In the genomic region with DNA sequence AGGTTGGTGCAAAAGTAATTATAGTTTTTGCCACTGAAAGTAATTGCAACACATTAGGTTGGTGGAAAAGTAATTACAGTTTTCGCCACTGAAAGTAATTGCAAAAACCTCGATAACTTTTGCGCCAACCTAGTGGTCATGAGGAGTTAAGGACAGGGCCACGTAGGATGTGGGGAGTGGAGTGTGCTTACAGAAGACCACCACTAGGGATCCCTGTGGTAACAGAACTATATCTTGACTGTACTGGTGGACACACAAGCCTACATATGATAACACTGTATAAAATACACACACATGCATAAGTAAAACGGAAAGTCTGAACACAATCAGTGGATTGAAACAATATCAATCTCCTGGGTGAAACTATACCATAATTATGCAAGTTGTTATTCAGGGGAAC, we compare ENCODE assay signal across 11 cellular contexts.
A peak's percentile ranks its signal among the peaks of the same experiment; 100 is the strongest.
DNase-seq lines count a peak whose midpoint lies in the region; ATAC-seq, FAIRE-seq and TF ChIP-seq lines count a peak whose summit lies in the region.
"Had no signal": no experiment of that assay in that cellular context is flagged by ENCODE, and none has a peak within 500 bp of the region (broad histone marks: within the 10 kb centered on the region; RNA-seq: fewer than 3 reads in every experiment).

No MANE protein-coding gene starts in this region.

- no TSS peak for BruUV-seq in K562 (replicated peaks; lab: Mats Ljungman, UMichigan)

- FAIRE-seq in K562 (lab: Jason Lieb, UNC): peak; percentile 92
- FAIRE-seq in frontal cortex (lab: Jason Lieb, UNC): no peak

- intact Hi-C loops in activated CD8-positive, alpha-beta T cell treated with anti-CD3 and anti-CD28 coated beads for 36 hours (cut with micrococcal nuclease): no loop called here
- intact Hi-C loops in K562 (cut with micrococcal nuclease): no loop called here
- intact Hi-C loops in CD4-positive, alpha-beta T cell (cut with DNase I, micrococcal nuclease): no loop called here

- H2AFZ ChIP-seq in K562 (ENCODE audit: low read depth, low read length): no peak overlapping the region

- WGBS in K562 (ENCODE audit: insufficient coverage, low coverage, missing lambda C conversion rate): 7% methylated on average over 5 of the region's 5 CpGs

- in situ Hi-C loops in K562 (cut with MboI): no loop called here

- no peaks in the 10 kb centered on the region for H3K9me3 ChIP-seq in K562 (replicated peaks; ENCODE audit: control insufficient read depth, insufficient read depth, low read depth, low read length)
- H3K9me3 ChIP-seq in CD4-positive, alpha-beta T cell (ENCODE audit: control insufficient read depth, low read length): no peaks in the 10 kb centered on the region

- no peak overlapping the region for H3K27ac Mint-ChIP-seq in activated CD8-positive, alpha-beta T cell treated with anti-CD3 and anti-CD28 coated beads for 36 hours
- H3K27ac Mint-ChIP-seq in activated CD8-positive, alpha-beta T cell treated with anti-CD3 and anti-CD28 coated beads, Interleukin-2, amount 10 ng/mL, durations not matched to agents 7 days and 5 days: no peak overlapping the region
- no peak overlapping the region for H3K27ac Mint-ChIP-seq in stimulated activated naive B cell treated with anti-CD40 and anti-IgM and Interleukin-4, amounts not matched to agents 10 μg/mL and 1 μg/mL and 100 μg/mL, for 72 hours
- no peak overlapping the region for H3K27ac Mint-ChIP-seq in CD4-positive, alpha-beta T cell

- no peak overlapping the region for H3K9ac ChIP-seq in K562 (ENCODE audit: insufficient read depth in 1 of 2, low read depth in 2 of 2, low read length in 2 of 2)

- no peak for TF ChIP-seq POLR2A in K562 (conservative IDR thresholded peaks at IDR 0.05)

- H3K9me3 Mint-ChIP-seq in activated CD8-positive, alpha-beta T cell treated with anti-CD3 and anti-CD28 coated beads for 36 hours: peaks cover 2% of the 10 kb centered on the region
- no peaks in the 10 kb centered on the region for H3K9me3 Mint-ChIP-seq in activated CD8-positive, alpha-beta T cell treated with anti-CD3 and anti-CD28 coated beads, Interleukin-2, amount 10 ng/mL, durations not matched to agents 7 days and 5 days (ENCODE audit: insufficient read depth)
- peaks cover 0 to 2% of the 10 kb centered on the region in 2 donors for H3K9me3 Mint-ChIP-seq in stimulated activated naive B cell treated with anti-CD40 and anti-IgM and Interleukin-4, amounts not matched to agents 10 μg/mL and 1 μg/mL and 100 μg/mL, for 72 hours
- peaks cover 2% of the 10 kb centered on the region for H3K9me3 Mint-ChIP-seq in CD4-positive, alpha-beta T cell

- H4K20me1 ChIP-seq in K562 (replicated peaks; ENCODE audit: control insufficient read depth, insufficient read depth, low read length): no peaks in the 10 kb centered on the region

- peak in 1 of 2 experiments; percentile 57; a peak in 2 of 4 replicates for TF ChIP-seq RAD21 in K562 (CRISPR knock-in tag; conservative IDR thresholded peaks at IDR 0.05 in 1 of 2, IDR thresholded peaks at IDR 0.05 in 1 of 2)

- H3K36me3 Mint-ChIP-seq in activated CD8-positive, alpha-beta T cell treated with anti-CD3 and anti-CD28 coated beads for 36 hours (ENCODE audit: low read depth): no peaks in the 10 kb centered on the region
- no peaks in the 10 kb centered on the region for H3K36me3 Mint-ChIP-seq in activated CD8-positive, alpha-beta T cell treated with anti-CD3 and anti-CD28 coated beads, Interleukin-2, amount 10 ng/mL, durations not matched to agents 7 days and 5 days (ENCODE audit: low read depth)
- H3K36me3 Mint-ChIP-seq in stimulated activated naive B cell treated with anti-CD40 and anti-IgM and Interleukin-4, amounts not matched to agents 10 μg/mL and 1 μg/mL and 100 μg/mL, for 72 hours: no peaks in the 10 kb centered on the region
- H3K36me3 Mint-ChIP-seq in CD4-positive, alpha-beta T cell (ENCODE audit: low read depth): no peaks in the 10 kb centered on the region

- H3K4me1 Mint-ChIP-seq in activated CD8-positive, alpha-beta T cell treated with anti-CD3 and anti-CD28 coated beads for 36 hours (ENCODE audit: low read depth): no peaks in the 10 kb centered on the region
- no peaks in the 10 kb centered on the region for H3K4me1 Mint-ChIP-seq in activated CD8-positive, alpha-beta T cell treated with anti-CD3 and anti-CD28 coated beads, Interleukin-2, amount 10 ng/mL, durations not matched to agents 7 days and 5 days (ENCODE audit: low read depth)
- peaks cover 2 to 7% of the 10 kb centered on the region in 2 donors for H3K4me1 Mint-ChIP-seq in stimulated activated naive B cell treated with anti-CD40 and anti-IgM and Interleukin-4, amounts not matched to agents 10 μg/mL and 1 μg/mL and 100 μg/mL, for 72 hours
- H3K4me1 Mint-ChIP-seq in CD4-positive, alpha-beta T cell (ENCODE audit: low read depth): no peaks in the 10 kb centered on the region

- H3K4me3 Mint-ChIP-seq in activated CD8-positive, alpha-beta T cell treated with anti-CD3 and anti-CD28 coated beads for 36 hours: no peak overlapping the region
- H3K4me3 Mint-ChIP-seq in activated CD8-positive, alpha-beta T cell treated with anti-CD3 and anti-CD28 coated beads, Interleukin-2, amount 10 ng/mL, durations not matched to agents 7 days and 5 days: no peak overlapping the region
- no peak overlapping the region for H3K4me3 Mint-ChIP-seq in stimulated activated naive B cell treated with anti-CD40 and anti-IgM and Interleukin-4, amounts not matched to agents 10 μg/mL and 1 μg/mL and 100 μg/mL, for 72 hours
- H3K4me3 Mint-ChIP-seq in CD4-positive, alpha-beta T cell: no peak overlapping the region

- no peak for TF ChIP-seq EP300 in K562 (IDR thresholded peaks at IDR 0.05; ENCODE audit: low read length)

- H3K27ac ChIP-seq in K562 (ENCODE audit: extremely low read depth, low read depth, low read length): no peak overlapping the region
- no peak overlapping the region for H3K27ac ChIP-seq in CD4-positive, alpha-beta T cell (ENCODE audit: low read depth, low read length)

- CTCF ChIA-PET in activated CD8-positive, alpha-beta T cell treated with anti-CD3 and anti-CD28 coated beads for 36 hours (lab: Charles Lee): no interaction called here
- CTCF ChIA-PET in activated CD8-positive, alpha-beta T cell treated with anti-CD3 and anti-CD28 coated beads, Interleukin-2, amount 10 ng/mL, durations not matched to agents 7 days and 5 days (lab: Charles Lee): no interaction called here
- CTCF ChIA-PET in K562 (lab: Yijun Ruan, JAX; ENCODE audit: low intra/inter-chr PET ratio): interaction anchor here (0.5 kb wide), 1 partner anchor 184 kb away, joined by 3 read pairs; no protein-coding TSS in a partner anchor
- CTCF ChIA-PET in CD4-positive, alpha-beta T cell (lab: Charles Lee): no interaction called here

- no peak overlapping the region for H3K4me3 ChIP-seq in K562

- POLR2A ChIA-PET in activated CD8-positive, alpha-beta T cell treated with anti-CD3 and anti-CD28 coated beads for 36 hours (lab: Charles Lee): interaction anchor here (0.6 kb wide), 1 partner anchor 737 kb away, joined by 3 read pairs; no protein-coding TSS in a partner anchor
- POLR2A ChIA-PET in activated CD8-positive, alpha-beta T cell treated with anti-CD3 and anti-CD28 coated beads, Interleukin-2, amount 10 ng/mL, durations not matched to agents 7 days and 5 days (lab: Charles Lee): no interaction called here
- POLR2A ChIA-PET in K562 (lab: Yijun Ruan, JAX): no interaction called here
- POLR2A ChIA-PET in CD4-positive, alpha-beta T cell (lab: Charles Lee): no interaction called here

- no peaks in the 10 kb centered on the region for H3K79me2 ChIP-seq in K562 (ENCODE audit: control insufficient read depth, insufficient read depth, low read length)

- H3K4me2 ChIP-seq in K562 (ENCODE audit: insufficient read depth, low read length): no peak overlapping the region

- no peaks in the 10 kb centered on the region for H3K27me3 ChIP-seq in K562 (ENCODE audit: control insufficient read depth in 2 of 2, insufficient read depth in 2 of 2, low read length in 2 of 2)
- H3K27me3 ChIP-seq in CD4-positive, alpha-beta T cell (ENCODE audit: control insufficient read depth, insufficient read depth, low read length): no peaks in the 10 kb centered on the region

- peak; percentile 15 for TF ChIP-seq CTCF in activated CD8-positive, alpha-beta T cell treated with anti-CD3 and anti-CD28 coated beads for 36 hours (IDR thresholded peaks at IDR 0.05)
- peak; percentile 68 to 94 (median 74) for TF ChIP-seq CTCF in K562 (IDR thresholded peaks at IDR 0.05 in 2 of 3, conservative IDR thresholded peaks at IDR 0.05 in 1 of 3; ENCODE audit: insufficient read depth in 2 of 3, low read depth in 1 of 3, low read length in 3 of 3)
- no peak for TF ChIP-seq CTCF in CD4-positive, alpha-beta T cell (IDR thresholded peaks at IDR 0.05)

- ATAC-seq in activated CD8-positive, alpha-beta T cell treated with anti-CD3 and anti-CD28 coated beads for 36 hours: peak; percentile 55
- no peak for ATAC-seq in activated CD8-positive, alpha-beta T cell treated with anti-CD3 and anti-CD28 coated beads, Interleukin-2, amount 10 ng/mL, durations not matched to agents 7 days and 5 days
- ATAC-seq in K562 (peak; percentile 100), GM21367 (IDR thresholded peaks at IDR 0.05; ENCODE audit: unreplicated experiment) (no peak)
- peak; percentile 56 to 73 for ATAC-seq in stimulated activated naive B cell treated with anti-CD40 and anti-IgM and Interleukin-4, amounts not matched to agents 10 μg/mL and 1 μg/mL and 100 μg/mL, for 72 hours (replicated peaks)
- ATAC-seq in CD4-positive, alpha-beta T cell (ENCODE audit: poor library complexity): no peak
- ATAC-seq: left cardiac atrium had no signal

- H3K4me1 ChIP-seq in K562 (replicated peaks in 1 of 2; ENCODE audit: control insufficient read depth in 2 of 2, insufficient read depth in 2 of 2, low read length in 2 of 2): no peaks in the 10 kb centered on the region

- peak; percentile 8 for DNase-seq in activated CD8-positive, alpha-beta T cell treated with anti-CD3 and anti-CD28 coated beads for 36 hours
- no peak for DNase-seq in activated CD8-positive, alpha-beta T cell treated with anti-CD3 and anti-CD28 coated beads, Interleukin-2, amount 10 ng/mL, durations not matched to agents 7 days and 5 days
- peak; percentile 24 to 39 for DNase-seq in Kasumi-1 (lab: John Stamatoyannopoulos, UW)
- peak; percentile 63 to 71 (median 66) for DNase-seq in K562 (ENCODE audit: extremely low read depth in 1 of 4, low spot score in 3 of 4)
- DNase-seq in stimulated activated naive B cell treated with anti-CD40 and anti-IgM and Interleukin-4, amounts not matched to agents 10 μg/mL and 1 μg/mL and 100 μg/mL, for 72 hours: no peak
- no peak for DNase-seq in CD4-positive, alpha-beta T cell
- DNase-seq in frontal cortex (ENCODE audit: low spot score in 2 of 2): no peak
- DNase-seq: activated T-cell treated with anti-CD3 and anti-CD28 coated beads for 4 hours, C1 segment of cervical spinal cord, left cardiac atrium had no signal

- no peaks in the 10 kb centered on the region for H3K27me3 Mint-ChIP-seq in activated CD8-positive, alpha-beta T cell treated with anti-CD3 and anti-CD28 coated beads for 36 hours
- H3K27me3 Mint-ChIP-seq in activated CD8-positive, alpha-beta T cell treated with anti-CD3 and anti-CD28 coated beads, Interleukin-2, amount 10 ng/mL, durations not matched to agents 7 days and 5 days (ENCODE audit: low read depth): no peaks in the 10 kb centered on the region
- H3K27me3 Mint-ChIP-seq in stimulated activated naive B cell treated with anti-CD40 and anti-IgM and Interleukin-4, amounts not matched to agents 10 μg/mL and 1 μg/mL and 100 μg/mL, for 72 hours: no peaks in the 10 kb centered on the region
- H3K27me3 Mint-ChIP-seq in CD4-positive, alpha-beta T cell: no peaks in the 10 kb centered on the region

- H3K36me3 ChIP-seq in K562 (ENCODE audit: control insufficient read depth, insufficient read depth, low read length): no peaks in the 10 kb centered on the region; the same call in 2 of the 3 replicates

- H3K9me1 ChIP-seq in K562 (ENCODE audit: control insufficient read depth, insufficient read depth, low read length): no peaks in the 10 kb centered on the region

Comparison
In these comparisons a context has a peak if more than half of its experiments do, and no peak if none do; other contexts are left out.
1. ATAC-seq: peak in activated CD8-positive, alpha-beta T cell treated with anti-CD3 and anti-CD28 coated beads for 36 hours (single experiment), K562 (single experiment) and stimulated activated naive B cell treated with anti-CD40 and anti-IgM and Interleukin-4, amounts not matched to agents 10 μg/mL and 1 μg/mL and 100 μg/mL, for 72 hours (2 of 2); none in activated CD8-positive, alpha-beta T cell treated with anti-CD3 and anti-CD28 coated beads, Interleukin-2, amount 10 ng/mL, durations not matched to agents 7 days and 5 days (single experiment), CD4-positive, alpha-beta T cell (single experiment) and GM21367 (single experiment).
2. DNase-seq: peak in activated CD8-positive, alpha-beta T cell treated with anti-CD3 and anti-CD28 coated beads for 36 hours (single experiment), Kasumi-1 (2 of 2) and K562 (4 of 4); none in activated CD8-positive, alpha-beta T cell treated with anti-CD3 and anti-CD28 coated beads, Interleukin-2, amount 10 ng/mL, durations not matched to agents 7 days and 5 days (single experiment), stimulated activated naive B cell treated with anti-CD40 and anti-IgM and Interleukin-4, amounts not matched to agents 10 μg/mL and 1 μg/mL and 100 μg/mL, for 72 hours (single experiment), CD4-positive, alpha-beta T cell (0 of 10) and frontal cortex (0 of 2).